Comparison of ENCODE assay signal across 10 cellular contexts in genomic region chr9:81848472-81848871, GRCh38.
DNase-seq lines count a peak whose midpoint lies in the region; ATAC-seq and TF ChIP-seq lines count a peak whose summit lies in the region.
"Had no signal": no experiment of that assay in that cellular context is flagged by ENCODE, and none has a peak within 500 bp of the region (broad histone marks: within the 10 kb centered on the region; RNA-seq: fewer than 3 reads in every experiment).

No MANE protein-coding gene starts in this region.

- in situ Hi-C loops in ACHN (cut with HindIII; ENCODE audit: low pct_ligation_motif_present, low pct_unique_long_range_greater_than_20kb, low sequenced_read_pairs) = no loop called here

- H3K9me3 Mint-ChIP-seq in brain = no peaks in the 10 kb centered on the region

- DNase-seq in ACHN (peak; percentile 39), HT-29 (ENCODE audit: low spot score) (peak; percentile 63), right lobe of liver (no peak), NCI-H1436 treated with DMSO at 0.1 percent for 48 hours (lab: John Stamatoyannopoulos, UW) (no peak), amygdala (lab: John Stamatoyannopoulos, UW) (no peak)
- DNase-seq: DMS79 treated with DMSO at 0.1 percent for 48 hours had no signal

- intact Hi-C loops in right lobe of liver (cut with DNase I) = no loop called here

- no peaks in the 10 kb centered on the region for H3K36me3 ChIP-seq in right lobe of liver

- ATAC-seq in right lobe of liver = peak; percentile 75 to 84 (median 79)
- ATAC-seq in HG03469 (IDR thresholded peaks at IDR 0.05; ENCODE audit: unreplicated experiment) = no peak
- no peak for ATAC-seq in GM21515 (IDR thresholded peaks at IDR 0.05; ENCODE audit: unreplicated experiment)
- ATAC-seq: activated naive CD4-positive, alpha-beta T cell treated with anti-CD3 and anti-CD28 coated beads, Interleukin-2, amount 50 U/mL, for 72 hours had no signal

- H3K4me3 Mint-ChIP-seq in brain = no peak overlapping the region

- no peaks in the 10 kb centered on the region for H3K36me3 Mint-ChIP-seq in brain
- H3K36me3 Mint-ChIP-seq: activated naive CD4-positive, alpha-beta T cell treated with anti-CD3 and anti-CD28 coated beads, Interleukin-2, amount 50 U/mL, for 72 hours had no signal

- peak overlapping the region in 1 of 3 donors; percentile 3 for H3K27ac ChIP-seq in right lobe of liver

- H3K4me3 ChIP-seq in right lobe of liver = no peak overlapping the region

- no peak for TF ChIP-seq POLR2A in right lobe of liver (IDR thresholded peaks at IDR 0.05)

- H3K27me3 Mint-ChIP-seq in brain = no peaks in the 10 kb centered on the region

- peaks cover 7% of the 10 kb centered on the region for H3K4me1 Mint-ChIP-seq in brain

- no peaks in the 10 kb centered on the region for H3K27me3 ChIP-seq in right lobe of liver

- H3K27ac Mint-ChIP-seq in brain = no peak overlapping the region
- H3K27ac Mint-ChIP-seq: activated naive CD4-positive, alpha-beta T cell treated with anti-CD3 and anti-CD28 coated beads, Interleukin-2, amount 50 U/mL, for 72 hours had no signal

- peaks cover 0 to 10% (median 0%) of the 10 kb centered on the region in 4 donors for H3K4me1 ChIP-seq in right lobe of liver

- TF ChIP-seq CTCF in brain (conservative IDR thresholded peaks at IDR 0.05) (peak; percentile 45 to 48), right lobe of liver (IDR thresholded peaks at IDR 0.05) (peak; percentile 53 to 58 (median 54))

- WGBS in right lobe of liver (ENCODE audit: insufficient coverage, low coverage, low lambda C conversion rate, missing lambda C conversion rate) = 4% methylated on average over 2 of the region's 2 CpGs

- no peaks in the 10 kb centered on the region for H3K9me3 ChIP-seq in right lobe of liver

Comparison
In these comparisons a context has a peak if more than half of its experiments do, and no peak if none do; other contexts are left out.
1. DNase-seq: peak in ACHN (single experiment) and HT-29 (single experiment); none in right lobe of liver (0 of 3), NCI-H1436 treated with DMSO at 0.1 percent for 48 hours (single experiment) and amygdala (0 of 56).
2. ATAC-seq: peak in right lobe of liver (4 of 4); none in HG03469 (single experiment) and GM21515 (single experiment).